ENCODE assay signal across 14 cellular contexts in the genomic region with DNA sequence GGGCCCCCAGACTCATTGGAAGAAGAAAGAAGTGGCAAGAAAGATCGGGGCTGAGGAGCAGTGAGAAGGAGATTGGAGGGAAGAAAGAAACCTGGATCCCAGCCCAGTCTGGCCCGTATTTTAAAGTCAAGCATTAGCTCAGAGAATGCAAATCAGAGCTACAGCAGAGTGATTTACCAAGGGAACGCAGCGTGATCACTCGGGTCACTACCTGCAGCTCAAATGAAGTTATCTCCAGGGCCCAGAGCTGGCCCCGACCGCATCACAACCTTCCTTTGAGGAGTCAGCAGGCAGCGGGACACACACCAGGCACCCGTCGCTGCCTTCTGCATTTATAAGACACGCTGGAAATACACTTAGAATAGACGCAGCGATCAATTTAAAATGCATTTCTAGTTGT.
"Had no signal": no experiment of that assay in that cellular context is flagged by ENCODE, and none has a peak within 500 bp of the region (broad histone marks: within the 10 kb centered on the region; RNA-seq: fewer than 3 reads in every experiment).

No MANE protein-coding gene starts in this region.

- H3K36me3 Mint-ChIP-seq: type B pancreatic cell had no signal

- ATAC-seq: foreskin keratinocyte; left cardiac atrium; naive thymus-derived CD4-positive, alpha-beta T cell; psoas muscle had no signal

- H3K27ac Mint-ChIP-seq: nephron progenitor cell, type B pancreatic cell had no signal

- H3K4me3 ChIP-seq: psoas muscle had no signal

- H3K4me3 Mint-ChIP-seq: naive thymus-derived CD4-positive, alpha-beta T cell; nephron progenitor cell; type B pancreatic cell had no signal

- H3K27me3 Mint-ChIP-seq: naive thymus-derived CD4-positive, alpha-beta T cell; type B pancreatic cell had no signal

- H3K9me3 Mint-ChIP-seq: type B pancreatic cell had no signal

- DNase-seq: dermis blood vessel endothelial cell; erythroblast; foreskin keratinocyte; immature natural killer cell; kidney; left cardiac atrium; mesendoderm; nephron progenitor cell; psoas muscle; small intestine; stimulated activated CD4-positive, alpha-beta T cell treated with anti-CD3 and anti-CD28 coated beads, Interleukin-12 subunit alpha, Interleukin-12 subunit beta, amount 100 ng/mL, for 4 hours; stimulated activated naive CD4-positive, alpha-beta T cell treated with Interleukin-2 at 50 U/mL for 16 hours had no signal

- H3K27me3 ChIP-seq: foreskin keratinocyte had no signal

- H3K27ac ChIP-seq: foreskin keratinocyte, psoas muscle had no signal

- H3K4me1 ChIP-seq: foreskin keratinocyte, psoas muscle had no signal
